8 cellular contexts compared by ENCODE assay signal in the genomic region with DNA sequence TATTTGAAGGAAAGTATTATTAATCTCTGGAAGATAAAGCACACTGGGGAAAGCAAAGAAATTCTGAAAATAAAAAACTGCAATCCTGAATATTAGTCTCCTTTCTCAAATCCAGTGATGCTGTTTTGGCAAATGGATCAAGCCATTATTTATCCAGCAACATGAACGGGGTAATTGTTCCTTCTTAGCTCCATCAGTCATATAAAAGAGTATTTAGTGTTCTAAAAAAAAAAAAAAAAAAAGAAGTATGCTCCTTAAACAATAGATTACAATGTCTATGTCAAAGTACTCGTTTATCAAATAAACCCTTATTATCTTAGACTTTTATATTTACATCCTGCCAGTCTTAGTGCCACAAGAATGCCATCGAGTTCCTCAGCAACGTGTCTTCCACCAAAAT. TPM values are rescaled to one million over a fixed set of nuclear protein-coding genes. Genes with fewer than 3 reads are reported as not detected.
DNase-seq lines count a peak whose midpoint lies in the region; ATAC-seq lines count a peak whose summit lies in the region.

No MANE protein-coding gene starts in this region.

- H3K27me3 Mint-ChIP-seq in T-helper 1 cell treated with Interleukin-12 subunit alpha and Interleukin-12 subunit beta and Interleukin-4 antibody, amounts not matched to agents 30 μg/mL and 1 μg/mL, for 36 hours (ENCODE audit: low read depth) = no peaks in the 10 kb centered on the region
- no peaks in the 10 kb centered on the region for H3K27me3 Mint-ChIP-seq in activated T-helper 2 cell treated with anti-CD3 and anti-CD28 coated beads, Interferon-gamma antibody, Interleukin-2, Interleukin-4, amounts not matched to agents 10 μg/mL and 5 μg/mL and 100 μg/mL, durations not matched to agents 14 hours and 24 hours and 36 hours (ENCODE audit: low read depth)
- peaks cover 0 to 5% (median 0%) of the 10 kb centered on the region in 3 donors for H3K27me3 Mint-ChIP-seq in immature natural killer cell (ENCODE audit: low read depth in 3 of 3)

- peaks cover 12% of the 10 kb centered on the region for H3K36me3 Mint-ChIP-seq in T-helper 1 cell treated with Interleukin-12 subunit alpha and Interleukin-12 subunit beta and Interleukin-4 antibody, amounts not matched to agents 30 μg/mL and 1 μg/mL, for 36 hours (ENCODE audit: low read depth)
- peaks cover 32% of the 10 kb centered on the region for H3K36me3 Mint-ChIP-seq in activated T-helper 2 cell treated with anti-CD3 and anti-CD28 coated beads, Interferon-gamma antibody, Interleukin-2, Interleukin-4, amounts not matched to agents 10 μg/mL and 5 μg/mL and 100 μg/mL, durations not matched to agents 14 hours and 24 hours and 36 hours (ENCODE audit: low read depth)
- no peaks in the 10 kb centered on the region for H3K36me3 Mint-ChIP-seq in immature natural killer cell

- no peak for ATAC-seq in HG03135 (IDR thresholded peaks at IDR 0.05; ENCODE audit: unreplicated experiment)

- H3K4me3 Mint-ChIP-seq in T-helper 1 cell treated with Interleukin-12 subunit alpha and Interleukin-12 subunit beta and Interleukin-4 antibody, amounts not matched to agents 30 μg/mL and 1 μg/mL, for 36 hours = peak overlapping the region; percentile 92
- H3K4me3 Mint-ChIP-seq in activated T-helper 2 cell treated with anti-CD3 and anti-CD28 coated beads, Interferon-gamma antibody, Interleukin-2, Interleukin-4, amounts not matched to agents 10 μg/mL and 5 μg/mL and 100 μg/mL, durations not matched to agents 14 hours and 24 hours and 36 hours (ENCODE audit: low read depth) = peak overlapping the region; percentile 95
- H3K4me3 Mint-ChIP-seq in immature natural killer cell = peak overlapping the region; percentile 88 to 94 (median 90)

- no peak overlapping the region for H3K27ac Mint-ChIP-seq in T-helper 1 cell treated with Interleukin-12 subunit alpha and Interleukin-12 subunit beta and Interleukin-4 antibody, amounts not matched to agents 30 μg/mL and 1 μg/mL, for 36 hours
- H3K27ac Mint-ChIP-seq in activated T-helper 2 cell treated with anti-CD3 and anti-CD28 coated beads, Interferon-gamma antibody, Interleukin-2, Interleukin-4, amounts not matched to agents 10 μg/mL and 5 μg/mL and 100 μg/mL, durations not matched to agents 14 hours and 24 hours and 36 hours = no peak overlapping the region
- H3K27ac Mint-ChIP-seq in immature natural killer cell = peak overlapping the region in 3 of 6 donors; percentile 47 to 78 (median 74)

- intact Hi-C loops in activated T-helper 2 cell treated with anti-CD3 and anti-CD28 coated beads, Interferon-gamma antibody, Interleukin-2, Interleukin-4, amounts not matched to agents 10 μg/mL and 5 μg/mL and 100 μg/mL, durations not matched to agents 14 hours and 24 hours and 36 hours (cut with micrococcal nuclease) = loop anchor here (10.0 kb wide), 1 partner anchor 90 kb away; no protein-coding TSS in a partner anchor
- intact Hi-C loops in posterior cingulate gyrus (cut with DNase I) = loop anchor here (5.0 kb wide), 3 partner anchors 82 to 137 kb away; no protein-coding TSS in a partner anchor

- peaks cover 43% of the 10 kb centered on the region for H3K4me1 Mint-ChIP-seq in T-helper 1 cell treated with Interleukin-12 subunit alpha and Interleukin-12 subunit beta and Interleukin-4 antibody, amounts not matched to agents 30 μg/mL and 1 μg/mL, for 36 hours (ENCODE audit: low read depth)
- peaks cover 50% of the 10 kb centered on the region for H3K4me1 Mint-ChIP-seq in activated T-helper 2 cell treated with anti-CD3 and anti-CD28 coated beads, Interferon-gamma antibody, Interleukin-2, Interleukin-4, amounts not matched to agents 10 μg/mL and 5 μg/mL and 100 μg/mL, durations not matched to agents 14 hours and 24 hours and 36 hours (ENCODE audit: low read depth)
- H3K4me1 Mint-ChIP-seq in immature natural killer cell = peaks cover 30 to 56% of the 10 kb centered on the region in 2 donors

- H3K9me3 Mint-ChIP-seq in T-helper 1 cell treated with Interleukin-12 subunit alpha and Interleukin-12 subunit beta and Interleukin-4 antibody, amounts not matched to agents 30 μg/mL and 1 μg/mL, for 36 hours = no peaks in the 10 kb centered on the region
- no peaks in the 10 kb centered on the region for H3K9me3 Mint-ChIP-seq in activated T-helper 2 cell treated with anti-CD3 and anti-CD28 coated beads, Interferon-gamma antibody, Interleukin-2, Interleukin-4, amounts not matched to agents 10 μg/mL and 5 μg/mL and 100 μg/mL, durations not matched to agents 14 hours and 24 hours and 36 hours
- H3K9me3 Mint-ChIP-seq in immature natural killer cell = no peaks in the 10 kb centered on the region

- DNase-seq in T-helper 1 cell = no peak
- DNase-seq in activated T-helper 2 cell treated with anti-CD3 and anti-CD28 coated beads, Interferon-gamma antibody, Interleukin-2, Interleukin-4, amounts not matched to agents 10 μg/mL and 5 μg/mL and 100 μg/mL, durations not matched to agents 14 hours and 24 hours and 36 hours (ENCODE audit: low spot score) = no peak
- DNase-seq in immature natural killer cell = no peak
- DNase-seq in superior temporal gyrus (ENCODE audit: extremely low spot score) = peak; percentile 84
- DNase-seq in mucosa of gallbladder (ENCODE audit: low spot score) = no peak
- DNase-seq in posterior cingulate gyrus = no peak

RNA-seq across cellular contexts. Expression of gene RDX, which starts 1.3 kb away (rescaled TPM):
- 63.3 and 64.8 TPM in 2 replicates for total RNA-seq in activated T-helper 2 cell treated with anti-CD3 and anti-CD28 coated beads, Interferon-gamma antibody, Interleukin-2, Interleukin-4, amounts not matched to agents 10 μg/mL and 5 μg/mL and 100 μg/mL, durations not matched to agents 14 hours and 24 hours and 36 hours
- polyA plus RNA-seq in immature natural killer cell = 10 to 100 TPM; 13.0 to 28.5 (median 21.9) TPM
- total RNA-seq in mucosa of gallbladder = 83.6 TPM
